In genomic region chr11:9748361-9748970, GRCh38 we compare ENCODE assay signal across 8 cellular contexts.
A peak's percentile ranks its signal among the peaks of the same experiment; 100 is the strongest.
DNase-seq lines count a peak whose midpoint lies in the region; ATAC-seq and TF ChIP-seq lines count a peak whose summit lies in the region.

No MANE protein-coding gene starts in this region.

- H2BK12ac ChIP-seq in trophoblast cell (ENCODE audit: low read length): no peak overlapping the region

- H2BK5ac ChIP-seq in trophoblast cell (ENCODE audit: low read depth, low read length, poor library complexity): no peak overlapping the region

- H2BK120ac ChIP-seq in trophoblast cell (ENCODE audit: insufficient read depth, low read length, poor library complexity): no peak overlapping the region

- no CpG with 5 or more reads among the region's 7 CpGs for WGBS in trophoblast cell (ENCODE audit: extremely low coverage, insufficient coverage, insufficient read length)

- H3F3A ChIP-seq in OCI-LY1 (ENCODE audit: insufficient read depth, low read length): peaks cover 8% of the 10 kb centered on the region; the same call in 1 of the 2 replicates

- peak; percentile 88 for ATAC-seq in GM19023 (IDR thresholded peaks at IDR 0.05; ENCODE audit: unreplicated experiment)
- ATAC-seq in HG03159 (IDR thresholded peaks at IDR 0.05; ENCODE audit: unreplicated experiment): peak; percentile 49
- ATAC-seq in foreskin keratinocyte: peak; percentile 79

- peak; percentile 90 for TF ChIP-seq CTCF in OCI-LY1 (IDR thresholded peaks at IDR 0.05; ENCODE audit: low read length)
- TF ChIP-seq CTCF in foreskin keratinocyte (conservative IDR thresholded peaks at IDR 0.05): peak; percentile 91

- H3K14ac ChIP-seq in trophoblast cell (ENCODE audit: low read length): no peak overlapping the region

- H2AFZ ChIP-seq in OCI-LY1 (ENCODE audit: low read length) (no peak overlapping the region), trophoblast cell (ENCODE audit: insufficient read depth, low read length, poor library complexity) (no peak overlapping the region)

- no peak overlapping the region for H3K23ac ChIP-seq in trophoblast cell (ENCODE audit: low read length)

- H3K4ac ChIP-seq in trophoblast cell (ENCODE audit: low read depth, low read length): no peak overlapping the region

- H3K9me3 ChIP-seq in OCI-LY1 (ENCODE audit: low read length): no peaks in the 10 kb centered on the region
- no peaks in the 10 kb centered on the region for H3K9me3 ChIP-seq in trophoblast cell (ENCODE audit: insufficient read depth, low read depth, low read length)

- H3K36me3 ChIP-seq in OCI-LY1 (ENCODE audit: insufficient read depth, low read length) (peaks cover 86% of the 10 kb centered on the region), trophoblast cell (ENCODE audit: control insufficient read depth in 1 of 2, insufficient read depth in 2 of 2, low read length in 2 of 2) (peaks cover 13 to 25% of the 10 kb centered on the region in 2 experiments)

- no peaks in the 10 kb centered on the region for H3K79me2 ChIP-seq in OCI-LY1 (ENCODE audit: insufficient read depth, low read length)
- H3K79me2 ChIP-seq in trophoblast cell (ENCODE audit: control insufficient read depth, insufficient read depth, low read length, poor library complexity): no peaks in the 10 kb centered on the region

- no peak overlapping the region for H4K91ac ChIP-seq in trophoblast cell (ENCODE audit: low read depth, low read length)

- H3K4me2 ChIP-seq in OCI-LY1 (ENCODE audit: low read length): peak overlapping the region; percentile 36; the same call in 1 of the 2 replicates
- H3K4me2 ChIP-seq in trophoblast cell (ENCODE audit: low read length): no peak overlapping the region

- H4K12ac ChIP-seq in trophoblast cell (ENCODE audit: low read depth, low read length): no peak overlapping the region

- H3K4me3 ChIP-seq in OCI-LY1 (ENCODE audit: low read depth, low read length, poor library complexity, severe bottlenecking): no peak overlapping the region
- no peak overlapping the region for H3K4me3 ChIP-seq in trophoblast cell (ENCODE audit: low read depth, low read length)

- peak overlapping the region; percentile 89 for H3K27ac ChIP-seq in OCI-LY1 (ENCODE audit: low read depth, low read length, poor library complexity, severe bottlenecking)
- no peak overlapping the region for H3K27ac ChIP-seq in foreskin keratinocyte
- H3K27ac ChIP-seq in trophoblast cell (ENCODE audit: low read depth, low read length): no peak overlapping the region

- DNase-seq in CD1c-positive myeloid dendritic cell (ENCODE audit: extremely low spot score): peak; percentile 82
- DNase-seq in activated T-cell treated with anti-CD3 and anti-CD28 coated beads, Interleukin-2, amount 50 U/mL, for 48 hours: peak; percentile 71 to 76
- DNase-seq in foreskin keratinocyte: peak in 1 of 2 donors; percentile 49
- DNase-seq in trophoblast cell: peak; percentile 52 to 79
- DNase-seq in cerebellar nuclear complex (lab: John Stamatoyannopoulos, UW): no peak

- peak overlapping the region; percentile 47 for H3K9ac ChIP-seq in OCI-LY1 (ENCODE audit: low read length)
- no peak overlapping the region for H3K9ac ChIP-seq in trophoblast cell (ENCODE audit: low read length)

- no peaks in the 10 kb centered on the region for H4K20me1 ChIP-seq in OCI-LY1 (ENCODE audit: insufficient read depth, low read length)

- H3K4me1 ChIP-seq in OCI-LY1 (ENCODE audit: insufficient read depth, low read length, severe bottlenecking): peaks cover 87% of the 10 kb centered on the region
- peaks cover 13% of the 10 kb centered on the region for H3K4me1 ChIP-seq in foreskin keratinocyte
- H3K4me1 ChIP-seq in trophoblast cell (ENCODE audit: control insufficient read depth in 1 of 2, insufficient read depth in 2 of 2, low read length in 2 of 2): peaks cover 0 to 1% of the 10 kb centered on the region in 2 experiments

- H3K79me1 ChIP-seq in trophoblast cell (ENCODE audit: low read length): peaks cover 2% of the 10 kb centered on the region

- H3K27me3 ChIP-seq in OCI-LY1 (ENCODE audit: insufficient read depth, low read length): no peaks in the 10 kb centered on the region
- no peaks in the 10 kb centered on the region for H3K27me3 ChIP-seq in foreskin keratinocyte
- no peaks in the 10 kb centered on the region for H3K27me3 ChIP-seq in trophoblast cell (ENCODE audit: insufficient read depth, low read length)

- no peaks in the 10 kb centered on the region for H3K9me2 ChIP-seq in OCI-LY1 (ENCODE audit: low read depth, low read length)

- no peak overlapping the region for H4K8ac ChIP-seq in trophoblast cell (ENCODE audit: low read depth, low read length)

- no peak overlapping the region for H2AK5ac ChIP-seq in trophoblast cell (ENCODE audit: low read length)

- H3K18ac ChIP-seq in trophoblast cell (ENCODE audit: low read length): no peak overlapping the region

Comparison
In these comparisons a context has a peak if more than half of its experiments do, and no peak if none do; other contexts are left out.
1. DNase-seq: peak in CD1c-positive myeloid dendritic cell (single experiment), activated T-cell treated with anti-CD3 and anti-CD28 coated beads, Interleukin-2, amount 50 U/mL, for 48 hours (2 of 2) and trophoblast cell (2 of 2); none in cerebellar nuclear complex (0 of 2).
2. Peak in every context shown above with its lines, with median percentiles within 50 percentile points of each other: ATAC-seq.